Comparison of ENCODE assay signal across 1 cellular context in the genomic region with DNA sequence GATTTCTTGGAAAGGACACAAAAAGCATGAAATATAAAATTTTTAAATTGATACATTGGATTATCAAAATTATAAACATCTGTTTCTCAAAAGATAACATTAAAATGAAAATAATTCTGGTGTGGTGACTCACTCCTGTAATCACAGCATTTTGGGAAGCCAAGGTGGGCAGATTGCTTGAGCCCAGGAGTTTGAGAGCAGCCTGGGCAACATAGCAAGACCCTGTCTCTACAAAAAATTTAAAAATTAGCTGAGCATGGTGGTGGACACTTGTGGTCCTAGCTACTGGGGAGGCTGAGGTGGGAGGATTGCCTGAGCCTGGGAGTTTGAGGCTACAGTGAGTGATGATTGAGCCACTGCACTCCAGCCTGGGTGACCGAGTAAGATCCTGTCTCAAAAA.
TF ChIP-seq lines count a peak whose summit lies in the region.
"Not testable (repeated sequence)": the region's sequence is repeated elsewhere in the genome, so short reads cannot be mapped to it uniquely, and the experiment has no call there.

No MANE protein-coding gene starts in this region.

TF ChIP-seq in K562, 482 proteins besides CTCF, POLR2A, EP300 and RAD21:
- TF ChIP-seq, protein P1, sequence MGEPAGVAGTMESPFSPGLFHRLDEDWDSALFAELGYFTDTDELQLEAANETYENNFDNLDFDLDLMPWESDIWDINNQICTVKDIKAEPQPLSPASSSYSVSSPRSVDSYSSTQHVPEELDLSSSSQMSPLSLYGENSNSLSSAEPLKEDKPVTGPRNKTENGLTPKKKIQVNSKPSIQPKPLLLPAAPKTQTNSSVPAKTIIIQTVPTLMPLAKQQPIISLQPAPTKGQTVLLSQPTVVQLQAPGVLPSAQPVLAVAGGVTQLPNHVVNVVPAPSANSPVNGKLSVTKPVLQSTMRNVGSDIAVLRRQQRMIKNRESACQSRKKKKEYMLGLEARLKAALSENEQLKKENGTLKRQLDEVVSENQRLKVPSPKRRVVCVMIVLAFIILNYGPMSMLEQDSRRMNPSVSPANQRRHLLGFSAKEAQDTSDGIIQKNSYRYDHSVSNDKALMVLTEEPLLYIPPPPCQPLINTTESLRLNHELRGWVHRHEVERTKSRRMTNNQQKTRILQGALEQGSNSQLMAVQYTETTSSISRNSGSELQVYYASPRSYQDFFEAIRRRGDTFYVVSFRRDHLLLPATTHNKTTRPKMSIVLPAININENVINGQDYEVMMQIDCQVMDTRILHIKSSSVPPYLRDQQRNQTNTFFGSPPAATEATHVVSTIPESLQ (CRISPR knock-in tag; IDR thresholded peaks at IDR 0.05): peak; percentile 22; the same call in 1 of the 2 replicates
- TF ChIP-seq, protein P2, sequence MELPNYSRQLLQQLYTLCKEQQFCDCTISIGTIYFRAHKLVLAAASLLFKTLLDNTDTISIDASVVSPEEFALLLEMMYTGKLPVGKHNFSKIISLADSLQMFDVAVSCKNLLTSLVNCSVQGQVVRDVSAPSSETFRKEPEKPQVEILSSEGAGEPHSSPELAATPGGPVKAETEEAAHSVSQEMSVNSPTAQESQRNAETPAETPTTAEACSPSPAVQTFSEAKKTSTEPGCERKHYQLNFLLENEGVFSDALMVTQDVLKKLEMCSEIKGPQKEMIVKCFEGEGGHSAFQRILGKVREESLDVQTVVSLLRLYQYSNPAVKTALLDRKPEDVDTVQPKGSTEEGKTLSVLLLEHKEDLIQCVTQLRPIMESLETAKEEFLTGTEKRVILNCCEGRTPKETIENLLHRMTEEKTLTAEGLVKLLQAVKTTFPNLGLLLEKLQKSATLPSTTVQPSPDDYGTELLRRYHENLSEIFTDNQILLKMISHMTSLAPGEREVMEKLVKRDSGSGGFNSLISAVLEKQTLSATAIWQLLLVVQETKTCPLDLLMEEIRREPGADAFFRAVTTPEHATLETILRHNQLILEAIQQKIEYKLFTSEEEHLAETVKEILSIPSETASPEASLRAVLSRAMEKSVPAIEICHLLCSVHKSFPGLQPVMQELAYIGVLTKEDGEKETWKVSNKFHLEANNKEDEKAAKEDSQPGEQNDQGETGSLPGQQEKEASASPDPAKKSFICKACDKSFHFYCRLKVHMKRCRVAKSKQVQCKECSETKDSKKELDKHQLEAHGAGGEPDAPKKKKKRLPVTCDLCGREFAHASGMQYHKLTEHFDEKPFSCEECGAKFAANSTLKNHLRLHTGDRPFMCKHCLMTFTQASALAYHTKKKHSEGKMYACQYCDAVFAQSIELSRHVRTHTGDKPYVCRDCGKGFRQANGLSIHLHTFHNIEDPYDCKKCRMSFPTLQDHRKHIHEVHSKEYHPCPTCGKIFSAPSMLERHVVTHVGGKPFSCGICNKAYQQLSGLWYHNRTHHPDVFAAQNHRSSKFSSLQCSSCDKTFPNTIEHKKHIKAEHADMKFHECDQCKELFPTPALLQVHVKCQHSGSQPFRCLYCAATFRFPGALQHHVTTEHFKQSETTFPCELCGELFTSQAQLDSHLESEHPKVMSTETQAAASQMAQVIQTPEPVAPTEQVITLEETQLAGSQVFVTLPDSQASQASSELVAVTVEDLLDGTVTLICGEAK (IDR thresholded peaks at IDR 0.05): not testable (repeated sequence)
- TF ChIP-seq, protein P2 (CRISPR knock-in tag; IDR thresholded peaks at IDR 0.05): 0 out of 2 replicates have a peak, but pooled peaks have one; percentile 22
- TF ChIP-seq BCOR (IDR thresholded peaks at IDR 0.05) (peak; percentile 44; the same call in 1 of the 2 replicates), ZNF121 (CRISPR knock-in tag; conservative IDR thresholded peaks at IDR 0.05) (peak; percentile 95), HLTF (IDR thresholded peaks at IDR 0.05) (peak; percentile 24; the same call in 1 of the 2 replicates), KDM1A (IDR thresholded peaks at IDR 0.05) (peak; percentile 47 to 75)
- TF ChIP-seq, protein P3, sequence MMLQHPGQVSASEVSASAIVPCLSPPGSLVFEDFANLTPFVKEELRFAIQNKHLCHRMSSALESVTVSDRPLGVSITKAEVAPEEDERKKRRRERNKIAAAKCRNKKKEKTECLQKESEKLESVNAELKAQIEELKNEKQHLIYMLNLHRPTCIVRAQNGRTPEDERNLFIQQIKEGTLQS (IDR thresholded peaks at IDR 0.05): peak; percentile 41; the same call in 1 of the 2 replicates
- TF ChIP-seq, protein P3 (CRISPR knock-in tag; conservative IDR thresholded peaks at IDR 0.05): not testable (repeated sequence)
- TF ChIP-seq, protein P4, sequence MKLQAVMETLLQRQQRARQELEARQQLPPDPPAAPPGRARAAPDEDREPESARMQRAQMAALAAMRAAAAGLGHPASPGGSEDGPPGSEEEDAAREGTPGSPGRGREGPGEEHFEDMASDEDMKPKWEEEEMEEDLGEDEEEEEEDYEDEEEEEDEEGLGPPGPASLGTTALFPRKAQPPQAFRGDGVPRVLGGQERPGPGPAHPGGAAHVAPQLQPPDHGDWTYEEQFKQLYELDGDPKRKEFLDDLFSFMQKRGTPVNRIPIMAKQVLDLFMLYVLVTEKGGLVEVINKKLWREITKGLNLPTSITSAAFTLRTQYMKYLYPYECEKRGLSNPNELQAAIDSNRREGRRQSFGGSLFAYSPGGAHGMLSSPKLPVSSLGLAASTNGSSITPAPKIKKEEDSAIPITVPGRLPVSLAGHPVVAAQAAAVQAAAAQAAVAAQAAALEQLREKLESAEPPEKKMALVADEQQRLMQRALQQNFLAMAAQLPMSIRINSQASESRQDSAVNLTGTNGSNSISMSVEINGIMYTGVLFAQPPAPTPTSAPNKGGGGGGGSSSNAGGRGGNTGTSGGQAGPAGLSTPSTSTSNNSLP (IDR thresholded peaks at IDR 0.05; ENCODE audit: borderline replicate concordance, low read depth, low read length): 0 out of 2 replicates have a peak, but pooled peaks have one; percentile 5
